13 cellular contexts compared by ENCODE assay signal in the genomic region with DNA sequence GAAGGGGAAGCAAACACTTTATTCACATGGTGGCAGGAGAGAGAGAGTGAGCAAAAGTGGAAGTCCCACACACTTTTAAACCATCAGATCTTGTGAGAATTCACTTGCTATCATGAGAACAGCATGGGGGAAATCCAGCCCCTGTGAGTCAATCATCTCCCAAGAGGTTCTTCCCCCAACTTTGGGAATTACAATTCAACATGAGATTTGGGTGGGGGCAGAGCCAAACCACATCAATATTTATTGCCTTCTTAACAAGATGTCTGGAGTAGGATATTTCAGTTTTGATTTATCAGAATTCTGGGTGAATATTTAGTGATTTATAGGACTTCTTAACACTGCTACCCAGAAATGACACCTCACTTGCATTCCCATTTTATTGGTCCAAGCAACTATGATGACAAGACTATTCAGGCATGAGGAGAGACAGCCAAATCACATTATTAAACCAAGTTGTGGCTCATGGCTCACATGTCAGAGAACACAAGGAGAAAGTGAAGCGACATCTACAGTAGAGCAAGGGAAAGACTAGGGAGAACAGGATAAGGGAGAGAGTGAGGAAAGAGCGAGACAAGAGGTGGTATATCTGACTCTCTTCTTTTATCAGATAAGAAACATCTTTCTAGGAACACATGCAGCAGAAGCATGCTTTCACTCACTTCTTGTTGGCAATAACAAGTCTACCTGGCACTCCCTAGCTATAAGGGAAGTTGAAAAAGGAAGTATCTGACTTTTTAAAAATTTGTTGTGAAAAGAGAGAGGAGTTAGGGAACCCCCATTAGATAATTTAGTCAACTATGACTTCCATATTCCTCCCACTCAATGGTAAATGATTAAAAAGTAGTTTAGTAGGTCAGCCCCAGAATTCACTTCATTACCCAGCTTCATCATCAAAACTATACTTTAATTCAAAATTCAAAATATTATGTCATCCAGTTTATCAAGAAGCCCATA. TPM values are rescaled to one million over a fixed set of nuclear protein-coding genes. Genes with fewer than 3 reads are reported as not detected.
A peak's percentile ranks its signal among the peaks of the same experiment; 100 is the strongest.
DNase-seq lines count a peak whose midpoint lies in the region; ATAC-seq, FAIRE-seq and TF ChIP-seq lines count a peak whose summit lies in the region.
"Had no signal": no experiment of that assay in that cellular context is flagged by ENCODE, and none has a peak within 500 bp of the region (broad histone marks: within the 10 kb centered on the region; RNA-seq: fewer than 3 reads in every experiment).

No MANE protein-coding gene starts in this region.

- H4K20me1 ChIP-seq in K562 (replicated peaks; ENCODE audit: control insufficient read depth, insufficient read depth, low read length), result no peaks in the 10 kb centered on the region

- POLR2A ChIA-PET in K562 (lab: Yijun Ruan, JAX), result interaction anchor here (0.6 kb wide), 1 partner anchor 20 kb away, joined by 3 read pairs; no protein-coding TSS in a partner anchor

- no peaks in the 10 kb centered on the region for H3K27me3 ChIP-seq in K562 (ENCODE audit: control insufficient read depth in 2 of 2, insufficient read depth in 2 of 2, low read length in 2 of 2)
- no peaks in the 10 kb centered on the region for H3K27me3 ChIP-seq in Peyer's patch
- H3K27me3 ChIP-seq: pancreas had no signal

- H3K4me2 ChIP-seq in K562 (ENCODE audit: insufficient read depth, low read length), result no peak overlapping the region

- ATAC-seq in K562, result no peak; the same call in 2 of the 3 replicates
- ATAC-seq: left cardiac atrium, pancreas had no signal

- H3K79me2 ChIP-seq in K562 (ENCODE audit: control insufficient read depth, insufficient read depth, low read length), result peaks cover 9% of the 10 kb centered on the region; the same call in 2 of the 3 replicates

- no peak overlapping the region for H3K9ac ChIP-seq in K562 (ENCODE audit: insufficient read depth in 1 of 2, low read depth in 2 of 2, low read length in 2 of 2)

- peak; percentile 53 for FAIRE-seq in D721Med (lab: Jason Lieb, UNC)
- FAIRE-seq in K562 (lab: Jason Lieb, UNC), result no peak
- FAIRE-seq: pancreas had no signal

- no peaks in the 10 kb centered on the region for H3K36me3 ChIP-seq in K562 (ENCODE audit: control insufficient read depth, insufficient read depth, low read length)
- no peaks in the 10 kb centered on the region for H3K36me3 ChIP-seq in Peyer's patch
- H3K36me3 ChIP-seq: pancreas had no signal

- TF ChIP-seq RAD21 in K562 (CRISPR knock-in tag; conservative IDR thresholded peaks at IDR 0.05 in 1 of 2, IDR thresholded peaks at IDR 0.05 in 1 of 2), result peak; percentile 31 to 56; a peak in 3 of 4 replicates

- CTCF ChIA-PET in K562 (lab: Yijun Ruan, JAX; ENCODE audit: low intra/inter-chr PET ratio), result no interaction called here

- TF ChIP-seq POLR2A in K562 (conservative IDR thresholded peaks at IDR 0.05) (no peak), Peyer's patch (IDR thresholded peaks at IDR 0.05) (no peak)

- H3K4me1 ChIP-seq in K562 (replicated peaks in 1 of 2; ENCODE audit: control insufficient read depth in 2 of 2, insufficient read depth in 2 of 2, low read length in 2 of 2), result peaks cover 9 to 44% of the 10 kb centered on the region in 2 experiments; a peak in 4 of 5 replicates
- H3K4me1 ChIP-seq in Peyer's patch, result peaks cover 0 to 7% (median 3%) of the 10 kb centered on the region in 4 donors
- H3K4me1 ChIP-seq: pancreas had no signal

- peak overlapping the region; percentile 60; the same call in 1 of the 2 replicates for H2AFZ ChIP-seq in K562 (ENCODE audit: low read depth, low read length)

- DNase-seq in A172 (ENCODE audit: low spot score) (peak; percentile 92), D721Med (ENCODE audit: insufficient read length, low spot score) (no peak), M059J (ENCODE audit: low read depth) (peak; percentile 88), K562 (ENCODE audit: extremely low read depth in 1 of 4, low spot score in 3 of 4) (peak in 1 of 4 experiments; percentile 38), GM10266 (ENCODE audit: extremely low spot score) (no peak), NCI-H226 (no peak), Peyer's patch (no peak), ureter (ENCODE audit: low spot score) (no peak)
- DNase-seq: caudate nucleus, DMS153, left cardiac atrium, NCI-H1417, pancreas had no signal

- no peak for TF ChIP-seq EP300 in K562 (IDR thresholded peaks at IDR 0.05; ENCODE audit: low read length)

- WGBS in K562 (ENCODE audit: insufficient coverage, low coverage, missing lambda C conversion rate), result 13% methylated on average over 2 of the region's 2 CpGs

- H3K9me1 ChIP-seq in K562 (ENCODE audit: control insufficient read depth, insufficient read depth, low read length), result no peaks in the 10 kb centered on the region

- in situ Hi-C loops in K562 (cut with MboI), result no loop called here

- intact Hi-C loops in K562 (cut with micrococcal nuclease), result no loop called here

- H3K27ac ChIP-seq in K562 (ENCODE audit: extremely low read depth, low read depth, low read length) (no peak overlapping the region), Peyer's patch (no peak overlapping the region)
- H3K27ac ChIP-seq: pancreas had no signal

- TF ChIP-seq CTCF in D721Med (IDR thresholded peaks at IDR 0.05; ENCODE audit: insufficient read depth, missing control alignments) (no peak), K562 (IDR thresholded peaks at IDR 0.05 in 2 of 3, conservative IDR thresholded peaks at IDR 0.05 in 1 of 3; ENCODE audit: insufficient read depth in 2 of 3, low read depth in 1 of 3, low read length in 3 of 3) (peak in 1 of 3 experiments; percentile 22; a peak in 1 of 6 replicates), GM10266 (IDR thresholded peaks at IDR 0.05; ENCODE audit: control insufficient read depth, insufficient read depth, low read depth, missing control alignments) (no peak), Peyer's patch (IDR thresholded peaks at IDR 0.05) (no peak)

- H3K9me3 ChIP-seq in K562 (replicated peaks; ENCODE audit: control insufficient read depth, insufficient read depth, low read depth, low read length), result peaks cover 9% of the 10 kb centered on the region; the same call in 1 of the 2 replicates
- no peaks in the 10 kb centered on the region for H3K9me3 ChIP-seq in Peyer's patch
- H3K9me3 ChIP-seq: pancreas had no signal

- no TSS peak for BruUV-seq in K562 (replicated peaks; lab: Mats Ljungman, UMichigan)

- H3K4me3 ChIP-seq in K562, result no peak overlapping the region
- no peak overlapping the region for H3K4me3 ChIP-seq in Peyer's patch
- H3K4me3 ChIP-seq: pancreas had no signal

TF ChIP-seq in K562, 482 proteins besides CTCF, POLR2A, EP300 and RAD21 (continues in another document):
- TF ChIP-seq U2AF2 (optimal IDR thresholded peaks at IDR 0.05; ENCODE audit: low read depth, low read length) (no peak), DPF2 (IDR thresholded peaks at IDR 0.05) (0 out of 2 replicates have a peak, but pooled peaks have one; percentile 30), SAFB (IDR thresholded peaks at IDR 0.05; ENCODE audit: borderline replicate concordance, low read depth, low read length) (no peak), CEBPG (CRISPR knock-in tag; IDR thresholded peaks at IDR 0.05) (no peak), CEBPG (tag; conservative IDR thresholded peaks at IDR 0.05 in 1 of 2, IDR thresholded peaks at IDR 0.05 in 1 of 2) (no peak), RBM22 (IDR thresholded peaks at IDR 0.05; ENCODE audit: low read depth, low read length, poor library complexity, severe bottlenecking) (no peak), CEBPB (tag; IDR thresholded peaks at IDR 0.05) (no peak), ZNF589 (CRISPR knock-in tag; IDR thresholded peaks at IDR 0.05; ENCODE audit: low read depth) (no peak), SREBF2 (CRISPR knock-in tag; IDR thresholded peaks at IDR 0.05) (0 out of 2 replicates have a peak, but pooled peaks have one; percentile 22), ETV6 (IDR thresholded peaks at IDR 0.05; ENCODE audit: borderline replicate concordance in 1 of 2, low read depth in 2 of 2, low read length in 1 of 2) (no peak), ETV6 (CRISPR knock-in tag; IDR thresholded peaks at IDR 0.05; ENCODE audit: borderline replicate concordance) (no peak), SOX6 (IDR thresholded peaks at IDR 0.05) (0 out of 2 replicates have a peak, but pooled peaks have one; percentile 58), KDM2B (CRISPR knock-in tag; IDR thresholded peaks at IDR 0.05) (no peak)
- TF ChIP-seq, protein P1, sequence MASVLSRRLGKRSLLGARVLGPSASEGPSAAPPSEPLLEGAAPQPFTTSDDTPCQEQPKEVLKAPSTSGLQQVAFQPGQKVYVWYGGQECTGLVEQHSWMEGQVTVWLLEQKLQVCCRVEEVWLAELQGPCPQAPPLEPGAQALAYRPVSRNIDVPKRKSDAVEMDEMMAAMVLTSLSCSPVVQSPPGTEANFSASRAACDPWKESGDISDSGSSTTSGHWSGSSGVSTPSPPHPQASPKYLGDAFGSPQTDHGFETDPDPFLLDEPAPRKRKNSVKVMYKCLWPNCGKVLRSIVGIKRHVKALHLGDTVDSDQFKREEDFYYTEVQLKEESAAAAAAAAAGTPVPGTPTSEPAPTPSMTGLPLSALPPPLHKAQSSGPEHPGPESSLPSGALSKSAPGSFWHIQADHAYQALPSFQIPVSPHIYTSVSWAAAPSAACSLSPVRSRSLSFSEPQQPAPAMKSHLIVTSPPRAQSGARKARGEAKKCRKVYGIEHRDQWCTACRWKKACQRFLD (CRISPR knock-in tag; IDR thresholded peaks at IDR 0.05), result 0 out of 2 replicates have a peak, but pooled peaks have one; percentile 21

RNA-seq across cellular contexts. Expression of gene PTPRC, which starts 36.6 kb away (rescaled TPM):
- total RNA-seq in A172 (2014; rRNA removed; shearing (Covaris generic)), result 2.8 and 3.1 TPM in 2 replicates
- total RNA-seq in M059J (2014; rRNA removed; shearing (Covaris generic)), result 0.49 and 4.5 TPM in 2 replicates
- total RNA-seq in K562 (2011; cell fraction: chromatin; rRNA removed; ENCODE audit: low replicate concordance), result 30.9 and 123 TPM in 2 replicates
- 20.2 and 42.1 TPM in 2 replicates for total RNA-seq in K562 (2011; cell fraction: nucleolus; rRNA removed)
- 71.2 and 74.3 TPM in 2 replicates for total RNA-seq in K562 (2011; cell fraction: nucleoplasm; rRNA removed)
- total RNA-seq in K562 (2014; rRNA removed) (44.4 and 55.8 TPM in 2 replicates), K562 (2014; rRNA removed; fragmentation: Illumina TruSeq; extraction: Trizol) (107 and 112 TPM in 2 replicates), K562 (2015; rRNA removed; fragmentation: Illumina TruSeq; extraction: Trizol) (95.3 and 105 TPM in 2 replicates), K562 (2021) (62.9 and 67.6 TPM in 2 replicates), Peyer's patch (100 to 1,000 TPM in 1 of 4 donors, 10 to 100 TPM in 3; 13.3 to 127 (median 22.1) TPM), ureter (35.1 TPM)
- polyA plus RNA-seq in K562 (2011; rRNA removed) (7.1 and 21.8 TPM in 2 replicates), K562 (2014; fragmentation: Illumina TruSeq; extraction: Trizol) (73.5 and 86.1 TPM in 2 replicates), K562 (2014; fragmentation: Nextera tagmentation; extraction: Ambion mirVana) (10 to 100 TPM; 38.8 to 65.1 TPM), K562 (2014; rRNA removed) (49.1 and 51.1 TPM in 2 replicates)
- 3.1 and 12.6 TPM in 2 replicates for polyA plus RNA-seq in K562 (2011; cell fraction: cytosol; rRNA removed)
- 4.3 and 14.6 TPM in 2 replicates for polyA plus RNA-seq in K562 (2011; cell fraction: nucleus; rRNA removed)
- 41.4 and 61.2 TPM in 2 replicates for polyA plus RNA-seq in K562 (2012)
- 12.3 and 47.6 TPM in 2 replicates for polyA minus RNA-seq in K562 (2011; rRNA and poly(A)+ RNA removed)
- polyA minus RNA-seq in K562 (2011; cell fraction: cytosol; rRNA and poly(A)+ RNA removed), result 5.2 and 12.3 TPM in 2 replicates
- 7.1 and 45.3 TPM in 2 replicates for polyA minus RNA-seq in K562 (2011; cell fraction: nucleus; rRNA and poly(A)+ RNA removed)

Comparison
In these comparisons a context has a peak if more than half of its experiments do, and no peak if none do; other contexts are left out.
1. DNase-seq: peak in A172 (single experiment) and M059J (single experiment); none in D721Med (single experiment), GM10266 (single experiment), NCI-H226 (single experiment), Peyer's patch (0 of 3) and ureter (single experiment).